Comparison of ENCODE assay signal across 1 cellular context in genomic region chr9:70398145-70398556, GRCh38.
TF ChIP-seq lines count a peak whose summit lies in the region.

No MANE protein-coding gene starts in this region.

TF ChIP-seq in K562, 482 proteins besides CTCF, POLR2A, EP300 and RAD21 (continued from another document and continues in another):
- TF ChIP-seq ZNF318 (IDR thresholded peaks at IDR 0.05; ENCODE audit: borderline replicate concordance in 1 of 2, low read depth in 1 of 2) = peak in 1 of 2 experiments; percentile 95; a peak in 2 of 4 replicates
- TF ChIP-seq HSF4 (CRISPR knock-in tag; IDR thresholded peaks at IDR 0.05; ENCODE audit: borderline replicate concordance) = no peak
- no peak for TF ChIP-seq GMEB1 (CRISPR knock-in tag; IDR thresholded peaks at IDR 0.05)
- peak; percentile 95 for TF ChIP-seq NCOR1 (IDR thresholded peaks at IDR 0.05)
- no peak for TF ChIP-seq GABPB1 (CRISPR knock-in tag; IDR thresholded peaks at IDR 0.05)
- TF ChIP-seq ARNT (IDR thresholded peaks at IDR 0.05) = peak; percentile 52 to 60; a peak in 1 of 4 replicates
- peak; percentile 95 for TF ChIP-seq TAL1 (IDR thresholded peaks at IDR 0.05)
- no peak for TF ChIP-seq ZNF445 (CRISPR knock-in tag; IDR thresholded peaks at IDR 0.05; ENCODE audit: low read depth)
- TF ChIP-seq RCOR1 (IDR thresholded peaks at IDR 0.05; ENCODE audit: borderline replicate concordance in 1 of 2, low read depth in 2 of 2, low read length in 2 of 2) = peak; percentile 84 to 89
- no peak for TF ChIP-seq ZBTB8A (IDR thresholded peaks at IDR 0.05; ENCODE audit: partially characterized antibody)
- TF ChIP-seq ZBTB17 (CRISPR knock-in tag; IDR thresholded peaks at IDR 0.05) = no peak
- TF ChIP-seq RFX5 (IDR thresholded peaks at IDR 0.05; ENCODE audit: low read depth, low read length) = no peak
- TF ChIP-seq GATA2 (CRISPR knock-in tag; IDR thresholded peaks at IDR 0.05) = peak; percentile 95
- TF ChIP-seq ARID3B (CRISPR knock-in tag; IDR thresholded peaks at IDR 0.05; ENCODE audit: borderline replicate concordance) = no peak
- no peak for TF ChIP-seq ZNF12 (CRISPR knock-in tag; IDR thresholded peaks at IDR 0.05)
- TF ChIP-seq ZNF143 (CRISPR knock-in tag; IDR thresholded peaks at IDR 0.05) = no peak
- no peak for TF ChIP-seq PTBP1 (IDR thresholded peaks at IDR 0.05; ENCODE audit: low read depth, low read length)
- no peak for TF ChIP-seq HBP1 (CRISPR knock-in tag; IDR thresholded peaks at IDR 0.05)
- TF ChIP-seq TRIM24 (IDR thresholded peaks at IDR 0.05) = peak; percentile 87 to 91
- TF ChIP-seq ERF (CRISPR knock-in tag; IDR thresholded peaks at IDR 0.05) = no peak
- peak; percentile 87 for TF ChIP-seq SMARCA4 (IDR thresholded peaks at IDR 0.05)
- TF ChIP-seq, protein P1, sequence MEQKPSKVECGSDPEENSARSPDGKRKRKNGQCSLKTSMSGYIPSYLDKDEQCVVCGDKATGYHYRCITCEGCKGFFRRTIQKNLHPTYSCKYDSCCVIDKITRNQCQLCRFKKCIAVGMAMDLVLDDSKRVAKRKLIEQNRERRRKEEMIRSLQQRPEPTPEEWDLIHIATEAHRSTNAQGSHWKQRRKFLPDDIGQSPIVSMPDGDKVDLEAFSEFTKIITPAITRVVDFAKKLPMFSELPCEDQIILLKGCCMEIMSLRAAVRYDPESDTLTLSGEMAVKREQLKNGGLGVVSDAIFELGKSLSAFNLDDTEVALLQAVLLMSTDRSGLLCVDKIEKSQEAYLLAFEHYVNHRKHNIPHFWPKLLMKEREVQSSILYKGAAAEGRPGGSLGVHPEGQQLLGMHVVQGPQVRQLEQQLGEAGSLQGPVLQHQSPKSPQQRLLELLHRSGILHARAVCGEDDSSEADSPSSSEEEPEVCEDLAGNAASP (IDR thresholded peaks at IDR 0.05) = no peak
- peak; percentile 98 for TF ChIP-seq SOX6 (IDR thresholded peaks at IDR 0.05)
- TF ChIP-seq ZNF584 (CRISPR knock-in tag; IDR thresholded peaks at IDR 0.05; ENCODE audit: low read depth) = no peak
- TF ChIP-seq DMBX1 (CRISPR knock-in tag; IDR thresholded peaks at IDR 0.05; ENCODE audit: borderline replicate concordance) = peak; percentile 84
- TF ChIP-seq, protein P2, sequence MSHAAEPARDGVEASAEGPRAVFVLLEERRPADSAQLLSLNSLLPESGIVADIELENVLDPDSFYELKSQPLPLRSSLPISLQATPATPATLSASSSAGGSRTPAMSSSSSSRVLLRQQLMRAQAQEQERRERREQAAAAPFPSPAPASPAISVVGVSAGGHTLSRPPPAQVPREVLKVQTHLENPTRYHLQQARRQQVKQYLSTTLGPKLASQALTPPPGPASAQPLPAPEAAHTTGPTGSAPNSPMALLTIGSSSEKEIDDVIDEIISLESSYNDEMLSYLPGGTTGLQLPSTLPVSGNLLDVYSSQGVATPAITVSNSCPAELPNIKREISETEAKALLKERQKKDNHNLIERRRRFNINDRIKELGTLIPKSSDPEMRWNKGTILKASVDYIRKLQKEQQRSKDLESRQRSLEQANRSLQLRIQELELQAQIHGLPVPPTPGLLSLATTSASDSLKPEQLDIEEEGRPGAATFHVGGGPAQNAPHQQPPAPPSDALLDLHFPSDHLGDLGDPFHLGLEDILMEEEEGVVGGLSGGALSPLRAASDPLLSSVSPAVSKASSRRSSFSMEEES (CRISPR knock-in tag; IDR thresholded peaks at IDR 0.05) = no peak
- peak; percentile 71 for TF ChIP-seq ATF7 (IDR thresholded peaks at IDR 0.05)
- peak; percentile 95 for TF ChIP-seq SMAD4 (CRISPR knock-in tag; conservative IDR thresholded peaks at IDR 0.05)
- no peak for TF ChIP-seq POLR2G (IDR thresholded peaks at IDR 0.05; ENCODE audit: low read depth, low read length)
- no peak for TF ChIP-seq RNF219 (CRISPR knock-in tag; IDR thresholded peaks at IDR 0.05)
- peak; percentile 88 for TF ChIP-seq PHB2 (IDR thresholded peaks at IDR 0.05; ENCODE audit: low read depth)
- TF ChIP-seq MECOM (CRISPR knock-in tag; IDR thresholded peaks at IDR 0.05) = no peak
- no peak for TF ChIP-seq COPS2 (conservative IDR thresholded peaks at IDR 0.05)
- TF ChIP-seq ID3 (CRISPR knock-in tag; IDR thresholded peaks at IDR 0.05) = no peak
- TF ChIP-seq ID3 (tag; IDR thresholded peaks at IDR 0.05) = peak; percentile 48; the same call in 1 of the 2 replicates
- no peak for TF ChIP-seq TFAM (CRISPR knock-in tag; conservative IDR thresholded peaks at IDR 0.05)
- no peak for TF ChIP-seq SNRNP70 (optimal IDR thresholded peaks at IDR 0.05; ENCODE audit: low read depth, low read length)
- peak; percentile 55; the same call in 1 of the 2 replicates for TF ChIP-seq EP400 (IDR thresholded peaks at IDR 0.05)
- no peak for TF ChIP-seq SMAD2 (IDR thresholded peaks at IDR 0.05; ENCODE audit: low read depth, low read length)
- peak in 1 of 2 experiments; percentile 56; a peak in 1 of 3 replicates for TF ChIP-seq CBX3 (IDR thresholded peaks at IDR 0.05; ENCODE audit: borderline replicate concordance in 1 of 2, low read length in 2 of 2)
- no peak for TF ChIP-seq NR2C2 (CRISPR knock-in tag; IDR thresholded peaks at IDR 0.05)
- peak; percentile 71 for TF ChIP-seq NR2C2 (tag; IDR thresholded peaks at IDR 0.05)
- TF ChIP-seq ZNF668 (CRISPR knock-in tag; IDR thresholded peaks at IDR 0.05) = no peak
- peak; percentile 95 for TF ChIP-seq KLF16 (IDR thresholded peaks at IDR 0.05)
- TF ChIP-seq NCOA6 (IDR thresholded peaks at IDR 0.05) = no peak
- peak; percentile 61 for TF ChIP-seq CXXC5 (CRISPR knock-in tag; IDR thresholded peaks at IDR 0.05)
- TF ChIP-seq ZNF780A (CRISPR knock-in tag; IDR thresholded peaks at IDR 0.05) = no peak
- peak; percentile 78 for TF ChIP-seq BCOR (IDR thresholded peaks at IDR 0.05)
- TF ChIP-seq ZNF274 (IDR thresholded peaks at IDR 0.05; ENCODE audit: borderline replicate concordance, low read depth, low read length) = peak; percentile 78
- TF ChIP-seq, protein P3, sequence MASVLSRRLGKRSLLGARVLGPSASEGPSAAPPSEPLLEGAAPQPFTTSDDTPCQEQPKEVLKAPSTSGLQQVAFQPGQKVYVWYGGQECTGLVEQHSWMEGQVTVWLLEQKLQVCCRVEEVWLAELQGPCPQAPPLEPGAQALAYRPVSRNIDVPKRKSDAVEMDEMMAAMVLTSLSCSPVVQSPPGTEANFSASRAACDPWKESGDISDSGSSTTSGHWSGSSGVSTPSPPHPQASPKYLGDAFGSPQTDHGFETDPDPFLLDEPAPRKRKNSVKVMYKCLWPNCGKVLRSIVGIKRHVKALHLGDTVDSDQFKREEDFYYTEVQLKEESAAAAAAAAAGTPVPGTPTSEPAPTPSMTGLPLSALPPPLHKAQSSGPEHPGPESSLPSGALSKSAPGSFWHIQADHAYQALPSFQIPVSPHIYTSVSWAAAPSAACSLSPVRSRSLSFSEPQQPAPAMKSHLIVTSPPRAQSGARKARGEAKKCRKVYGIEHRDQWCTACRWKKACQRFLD (CRISPR knock-in tag; IDR thresholded peaks at IDR 0.05) = peak; percentile 71; the same call in 1 of the 2 replicates
